ENCODE assay signal across 1 cellular context in the genomic region with DNA sequence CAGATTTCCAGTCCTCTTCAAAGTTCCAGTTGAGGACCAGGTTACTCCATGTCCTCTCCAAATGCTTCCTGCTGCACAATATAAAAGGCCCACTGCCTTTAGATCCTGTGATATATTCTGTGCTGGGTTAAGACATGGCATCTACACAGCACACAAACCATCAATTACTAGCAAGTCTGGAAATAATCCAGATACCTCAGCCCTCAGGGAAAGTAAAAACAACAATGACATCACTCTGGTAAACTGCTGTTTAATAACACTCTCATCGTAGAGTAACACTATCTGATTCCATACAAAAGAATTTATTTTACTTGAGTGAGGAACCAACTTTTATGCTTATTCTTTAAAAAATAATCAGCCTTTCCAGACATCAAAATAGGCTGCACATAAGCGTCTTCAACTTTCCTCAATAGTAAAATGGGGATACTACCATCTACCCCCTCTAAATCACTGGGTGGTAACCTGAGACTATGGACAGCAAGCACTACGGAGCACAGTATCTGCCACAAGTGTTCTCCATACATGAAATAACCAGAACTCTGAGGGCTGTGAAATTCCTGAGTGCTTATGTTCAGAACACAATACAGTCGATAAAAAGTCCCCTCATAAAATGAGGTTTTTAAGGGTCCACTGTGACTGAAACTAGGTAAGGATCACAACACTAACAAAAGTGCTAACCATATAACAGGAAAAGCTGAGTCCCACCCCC.
TF ChIP-seq lines count a peak whose summit lies in the region.

No MANE protein-coding gene starts in this region.

TF ChIP-seq in HEK293, 187 proteins besides CTCF, POLR2A, EP300 and RAD21 (continued from another document and continues in another):
- TF ChIP-seq, protein P1, sequence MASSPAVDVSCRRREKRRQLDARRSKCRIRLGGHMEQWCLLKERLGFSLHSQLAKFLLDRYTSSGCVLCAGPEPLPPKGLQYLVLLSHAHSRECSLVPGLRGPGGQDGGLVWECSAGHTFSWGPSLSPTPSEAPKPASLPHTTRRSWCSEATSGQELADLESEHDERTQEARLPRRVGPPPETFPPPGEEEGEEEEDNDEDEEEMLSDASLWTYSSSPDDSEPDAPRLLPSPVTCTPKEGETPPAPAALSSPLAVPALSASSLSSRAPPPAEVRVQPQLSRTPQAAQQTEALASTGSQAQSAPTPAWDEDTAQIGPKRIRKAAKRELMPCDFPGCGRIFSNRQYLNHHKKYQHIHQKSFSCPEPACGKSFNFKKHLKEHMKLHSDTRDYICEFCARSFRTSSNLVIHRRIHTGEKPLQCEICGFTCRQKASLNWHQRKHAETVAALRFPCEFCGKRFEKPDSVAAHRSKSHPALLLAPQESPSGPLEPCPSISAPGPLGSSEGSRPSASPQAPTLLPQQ (tag by site-specific recombination; IDR thresholded peaks at IDR 0.05), result 0 out of 2 replicates have a peak, but pooled peaks have one; percentile 41
- TF ChIP-seq ZNF311 (tag by site-specific recombination; IDR thresholded peaks at IDR 0.05; ENCODE audit: borderline replicate concordance) (no peak), ZNF426 (tag by site-specific recombination; IDR thresholded peaks at IDR 0.05) (no peak), MEIS1 (CRISPR knock-in tag; IDR thresholded peaks at IDR 0.05; ENCODE audit: borderline replicate concordance) (no peak), KLF7 (tag by site-specific recombination; IDR thresholded peaks at IDR 0.05; ENCODE audit: borderline replicate concordance) (no peak), ZNF114 (tag by site-specific recombination; IDR thresholded peaks at IDR 0.05) (no peak), REPIN1 (tag by site-specific recombination; IDR thresholded peaks at IDR 0.05; ENCODE audit: low read depth) (no peak), EGR2 (tag by site-specific recombination; IDR thresholded peaks at IDR 0.05; ENCODE audit: low read depth) (no peak), ZBTB8A (tag by site-specific recombination; IDR thresholded peaks at IDR 0.05) (peak; percentile 65), KLF10 (tag by site-specific recombination; IDR thresholded peaks at IDR 0.05) (peak; percentile 63; the same call in 1 of the 2 replicates), ZNF394 (tag by site-specific recombination; IDR thresholded peaks at IDR 0.05; ENCODE audit: borderline replicate concordance) (peak; percentile 48; the same call in 1 of the 2 replicates), ZSCAN30 (tag by site-specific recombination; IDR thresholded peaks at IDR 0.05) (0 out of 2 replicates have a peak, but pooled peaks have one; percentile 19), ZNF660 (tag by site-specific recombination; IDR thresholded peaks at IDR 0.05) (no peak), ZNF76 (tag by site-specific recombination; IDR thresholded peaks at IDR 0.05; ENCODE audit: borderline replicate concordance, low read depth) (no peak), ZNF214 (tag by site-specific recombination; IDR thresholded peaks at IDR 0.05; ENCODE audit: borderline replicate concordance) (no peak), ZNF549 (tag by site-specific recombination; IDR thresholded peaks at IDR 0.05) (no peak), ZNF2 (tag by site-specific recombination; IDR thresholded peaks at IDR 0.05) (peak; percentile 53; the same call in 1 of the 2 replicates), HOXD13 (CRISPR knock-in tag; IDR thresholded peaks at IDR 0.05; ENCODE audit: borderline replicate concordance) (no peak), ZNF184 (tag by site-specific recombination; IDR thresholded peaks at IDR 0.05) (0 out of 2 replicates have a peak, but pooled peaks have one; percentile 58), ZNF292 (tag by site-specific recombination; IDR thresholded peaks at IDR 0.05; ENCODE audit: borderline replicate concordance, low read depth) (no peak), ZNF544 (tag by site-specific recombination; IDR thresholded peaks at IDR 0.05) (no peak), ZNF473 (tag by site-specific recombination; IDR thresholded peaks at IDR 0.05) (no peak), GLI4 (tag by site-specific recombination; IDR thresholded peaks at IDR 0.05) (no peak), WT1 (tag by site-specific recombination; IDR thresholded peaks at IDR 0.05) (no peak), ZBTB7A (tag by site-specific recombination; IDR thresholded peaks at IDR 0.05; ENCODE audit: low read depth) (no peak), ZNF302 (tag by site-specific recombination; IDR thresholded peaks at IDR 0.05; ENCODE audit: low read depth) (no peak), ZNF133 (tag by site-specific recombination; IDR thresholded peaks at IDR 0.05) (no peak), ZNF366 (tag by site-specific recombination; conservative IDR thresholded peaks at IDR 0.05) (peak; percentile 81), ZNF324 (tag by site-specific recombination; IDR thresholded peaks at IDR 0.05) (peak; percentile 68; the same call in 1 of the 2 replicates), ZNF501 (tag by site-specific recombination; IDR thresholded peaks at IDR 0.05) (no peak), ZNF221 (tag by site-specific recombination; IDR thresholded peaks at IDR 0.05; ENCODE audit: borderline replicate concordance) (no peak), ZNF423 (tag by site-specific recombination; IDR thresholded peaks at IDR 0.05) (no peak)
- TF ChIP-seq, protein P2, sequence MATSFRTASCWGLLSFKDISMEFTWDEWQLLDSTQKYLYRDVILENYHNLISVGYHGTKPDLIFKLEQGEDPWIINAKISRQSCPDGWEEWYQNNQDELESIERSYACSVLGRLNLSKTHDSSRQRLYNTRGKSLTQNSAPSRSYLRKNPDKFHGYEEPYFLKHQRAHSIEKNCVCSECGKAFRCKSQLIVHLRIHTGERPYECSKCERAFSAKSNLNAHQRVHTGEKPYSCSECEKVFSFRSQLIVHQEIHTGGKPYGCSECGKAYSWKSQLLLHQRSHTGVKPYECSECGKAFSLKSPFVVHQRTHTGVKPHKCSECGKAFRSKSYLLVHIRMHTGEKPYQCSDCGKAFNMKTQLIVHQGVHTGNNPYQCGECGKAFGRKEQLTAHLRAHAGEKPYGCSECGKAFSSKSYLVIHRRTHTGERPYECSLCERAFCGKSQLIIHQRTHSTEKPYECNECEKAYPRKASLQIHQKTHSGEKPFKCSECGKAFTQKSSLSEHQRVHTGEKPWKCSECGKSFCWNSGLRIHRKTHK (tag by site-specific recombination; IDR thresholded peaks at IDR 0.05), result no peak
- TF ChIP-seq, protein P3, sequence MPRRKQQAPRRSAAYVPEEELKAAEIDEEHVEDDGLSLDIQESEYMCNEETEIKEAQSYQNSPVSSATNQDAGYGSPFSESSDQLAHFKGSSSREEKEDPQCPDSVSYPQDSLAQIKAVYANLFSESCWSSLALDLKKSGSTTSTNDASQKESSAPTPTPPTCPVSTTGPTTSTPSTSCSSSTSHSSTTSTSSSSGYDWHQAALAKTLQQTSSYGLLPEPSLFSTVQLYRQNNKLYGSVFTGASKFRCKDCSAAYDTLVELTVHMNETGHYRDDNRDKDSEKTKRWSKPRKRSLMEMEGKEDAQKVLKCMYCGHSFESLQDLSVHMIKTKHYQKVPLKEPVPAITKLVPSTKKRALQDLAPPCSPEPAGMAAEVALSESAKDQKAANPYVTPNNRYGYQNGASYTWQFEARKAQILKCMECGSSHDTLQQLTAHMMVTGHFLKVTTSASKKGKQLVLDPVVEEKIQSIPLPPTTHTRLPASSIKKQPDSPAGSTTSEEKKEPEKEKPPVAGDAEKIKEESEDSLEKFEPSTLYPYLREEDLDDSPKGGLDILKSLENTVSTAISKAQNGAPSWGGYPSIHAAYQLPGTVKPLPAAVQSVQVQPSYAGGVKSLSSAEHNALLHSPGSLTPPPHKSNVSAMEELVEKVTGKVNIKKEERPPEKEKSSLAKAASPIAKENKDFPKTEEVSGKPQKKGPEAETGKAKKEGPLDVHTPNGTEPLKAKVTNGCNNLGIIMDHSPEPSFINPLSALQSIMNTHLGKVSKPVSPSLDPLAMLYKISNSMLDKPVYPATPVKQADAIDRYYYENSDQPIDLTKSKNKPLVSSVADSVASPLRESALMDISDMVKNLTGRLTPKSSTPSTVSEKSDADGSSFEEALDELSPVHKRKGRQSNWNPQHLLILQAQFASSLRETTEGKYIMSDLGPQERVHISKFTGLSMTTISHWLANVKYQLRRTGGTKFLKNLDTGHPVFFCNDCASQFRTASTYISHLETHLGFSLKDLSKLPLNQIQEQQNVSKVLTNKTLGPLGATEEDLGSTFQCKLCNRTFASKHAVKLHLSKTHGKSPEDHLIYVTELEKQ (tag by site-specific recombination; IDR thresholded peaks at IDR 0.05; ENCODE audit: borderline replicate concordance), result 0 out of 2 replicates have a peak, but pooled peaks have one; percentile 24
- TF ChIP-seq, protein P4, sequence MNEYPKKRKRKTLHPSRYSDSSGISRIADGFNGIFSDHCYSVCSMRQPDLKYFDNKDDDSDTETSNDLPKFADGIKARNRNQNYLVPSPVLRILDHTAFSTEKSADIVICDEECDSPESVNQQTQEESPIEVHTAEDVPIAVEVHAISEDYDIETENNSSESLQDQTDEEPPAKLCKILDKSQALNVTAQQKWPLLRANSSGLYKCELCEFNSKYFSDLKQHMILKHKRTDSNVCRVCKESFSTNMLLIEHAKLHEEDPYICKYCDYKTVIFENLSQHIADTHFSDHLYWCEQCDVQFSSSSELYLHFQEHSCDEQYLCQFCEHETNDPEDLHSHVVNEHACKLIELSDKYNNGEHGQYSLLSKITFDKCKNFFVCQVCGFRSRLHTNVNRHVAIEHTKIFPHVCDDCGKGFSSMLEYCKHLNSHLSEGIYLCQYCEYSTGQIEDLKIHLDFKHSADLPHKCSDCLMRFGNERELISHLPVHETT (tag by site-specific recombination; IDR thresholded peaks at IDR 0.05), result peak; percentile 66; the same call in 1 of the 2 replicates
- TF ChIP-seq, protein P5, sequence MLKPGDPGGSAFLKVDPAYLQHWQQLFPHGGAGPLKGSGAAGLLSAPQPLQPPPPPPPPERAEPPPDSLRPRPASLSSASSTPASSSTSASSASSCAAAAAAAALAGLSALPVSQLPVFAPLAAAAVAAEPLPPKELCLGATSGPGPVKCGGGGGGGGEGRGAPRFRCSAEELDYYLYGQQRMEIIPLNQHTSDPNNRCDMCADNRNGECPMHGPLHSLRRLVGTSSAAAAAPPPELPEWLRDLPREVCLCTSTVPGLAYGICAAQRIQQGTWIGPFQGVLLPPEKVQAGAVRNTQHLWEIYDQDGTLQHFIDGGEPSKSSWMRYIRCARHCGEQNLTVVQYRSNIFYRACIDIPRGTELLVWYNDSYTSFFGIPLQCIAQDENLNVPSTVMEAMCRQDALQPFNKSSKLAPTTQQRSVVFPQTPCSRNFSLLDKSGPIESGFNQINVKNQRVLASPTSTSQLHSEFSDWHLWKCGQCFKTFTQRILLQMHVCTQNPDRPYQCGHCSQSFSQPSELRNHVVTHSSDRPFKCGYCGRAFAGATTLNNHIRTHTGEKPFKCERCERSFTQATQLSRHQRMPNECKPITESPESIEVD (tag by site-specific recombination; IDR thresholded peaks at IDR 0.05), result peak; percentile 83
- TF ChIP-seq, protein P6, sequence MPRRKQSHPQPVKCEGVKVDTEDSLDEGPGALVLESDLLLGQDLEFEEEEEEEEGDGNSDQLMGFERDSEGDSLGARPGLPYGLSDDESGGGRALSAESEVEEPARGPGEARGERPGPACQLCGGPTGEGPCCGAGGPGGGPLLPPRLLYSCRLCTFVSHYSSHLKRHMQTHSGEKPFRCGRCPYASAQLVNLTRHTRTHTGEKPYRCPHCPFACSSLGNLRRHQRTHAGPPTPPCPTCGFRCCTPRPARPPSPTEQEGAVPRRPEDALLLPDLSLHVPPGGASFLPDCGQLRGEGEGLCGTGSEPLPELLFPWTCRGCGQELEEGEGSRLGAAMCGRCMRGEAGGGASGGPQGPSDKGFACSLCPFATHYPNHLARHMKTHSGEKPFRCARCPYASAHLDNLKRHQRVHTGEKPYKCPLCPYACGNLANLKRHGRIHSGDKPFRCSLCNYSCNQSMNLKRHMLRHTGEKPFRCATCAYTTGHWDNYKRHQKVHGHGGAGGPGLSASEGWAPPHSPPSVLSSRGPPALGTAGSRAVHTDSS (tag by site-specific recombination; IDR thresholded peaks at IDR 0.05), result no peak
- TF ChIP-seq, protein P7, sequence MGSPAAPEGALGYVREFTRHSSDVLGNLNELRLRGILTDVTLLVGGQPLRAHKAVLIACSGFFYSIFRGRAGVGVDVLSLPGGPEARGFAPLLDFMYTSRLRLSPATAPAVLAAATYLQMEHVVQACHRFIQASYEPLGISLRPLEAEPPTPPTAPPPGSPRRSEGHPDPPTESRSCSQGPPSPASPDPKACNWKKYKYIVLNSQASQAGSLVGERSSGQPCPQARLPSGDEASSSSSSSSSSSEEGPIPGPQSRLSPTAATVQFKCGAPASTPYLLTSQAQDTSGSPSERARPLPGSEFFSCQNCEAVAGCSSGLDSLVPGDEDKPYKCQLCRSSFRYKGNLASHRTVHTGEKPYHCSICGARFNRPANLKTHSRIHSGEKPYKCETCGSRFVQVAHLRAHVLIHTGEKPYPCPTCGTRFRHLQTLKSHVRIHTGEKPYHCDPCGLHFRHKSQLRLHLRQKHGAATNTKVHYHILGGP (tag by site-specific recombination; IDR thresholded peaks at IDR 0.05), result no peak
- TF ChIP-seq, protein P8, sequence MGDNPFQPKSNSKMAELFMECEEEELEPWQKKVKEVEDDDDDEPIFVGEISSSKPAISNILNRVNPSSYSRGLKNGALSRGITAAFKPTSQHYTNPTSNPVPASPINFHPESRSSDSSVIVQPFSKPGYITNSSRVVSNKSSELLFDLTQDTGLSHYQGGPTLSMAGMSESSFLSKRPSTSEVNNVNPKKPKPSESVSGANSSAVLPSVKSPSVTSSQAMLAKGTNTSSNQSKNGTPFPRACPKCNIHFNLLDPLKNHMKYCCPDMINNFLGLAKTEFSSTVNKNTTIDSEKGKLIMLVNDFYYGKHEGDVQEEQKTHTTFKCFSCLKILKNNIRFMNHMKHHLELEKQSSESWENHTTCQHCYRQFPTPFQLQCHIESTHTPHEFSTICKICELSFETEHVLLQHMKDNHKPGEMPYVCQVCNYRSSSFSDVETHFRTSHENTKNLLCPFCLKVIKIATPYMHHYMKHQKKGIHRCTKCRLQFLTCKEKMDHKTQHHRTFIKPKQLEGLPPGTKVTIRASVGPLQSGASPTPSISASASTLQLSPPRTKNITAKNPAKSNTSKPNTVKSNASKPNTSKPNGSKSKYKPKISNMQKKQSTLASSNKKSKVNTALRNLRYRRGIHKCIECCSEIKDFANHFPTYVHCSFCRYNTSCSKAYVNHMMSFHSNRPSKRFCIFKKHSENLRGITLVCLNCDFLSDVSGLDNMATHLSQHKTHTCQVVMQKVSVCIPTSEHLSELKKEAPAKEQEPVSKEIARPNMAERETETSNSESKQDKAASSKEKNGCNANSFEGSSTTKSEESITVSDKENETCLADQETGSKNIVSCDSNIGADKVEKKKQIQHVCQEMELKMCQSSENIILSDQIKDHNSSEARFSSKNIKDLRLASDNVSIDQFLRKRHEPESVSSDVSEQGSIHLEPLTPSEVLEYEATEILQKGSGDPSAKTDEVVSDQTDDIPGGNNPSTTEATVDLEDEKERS (tag by site-specific recombination; IDR thresholded peaks at IDR 0.05), result no peak
- TF ChIP-seq, protein P9, sequence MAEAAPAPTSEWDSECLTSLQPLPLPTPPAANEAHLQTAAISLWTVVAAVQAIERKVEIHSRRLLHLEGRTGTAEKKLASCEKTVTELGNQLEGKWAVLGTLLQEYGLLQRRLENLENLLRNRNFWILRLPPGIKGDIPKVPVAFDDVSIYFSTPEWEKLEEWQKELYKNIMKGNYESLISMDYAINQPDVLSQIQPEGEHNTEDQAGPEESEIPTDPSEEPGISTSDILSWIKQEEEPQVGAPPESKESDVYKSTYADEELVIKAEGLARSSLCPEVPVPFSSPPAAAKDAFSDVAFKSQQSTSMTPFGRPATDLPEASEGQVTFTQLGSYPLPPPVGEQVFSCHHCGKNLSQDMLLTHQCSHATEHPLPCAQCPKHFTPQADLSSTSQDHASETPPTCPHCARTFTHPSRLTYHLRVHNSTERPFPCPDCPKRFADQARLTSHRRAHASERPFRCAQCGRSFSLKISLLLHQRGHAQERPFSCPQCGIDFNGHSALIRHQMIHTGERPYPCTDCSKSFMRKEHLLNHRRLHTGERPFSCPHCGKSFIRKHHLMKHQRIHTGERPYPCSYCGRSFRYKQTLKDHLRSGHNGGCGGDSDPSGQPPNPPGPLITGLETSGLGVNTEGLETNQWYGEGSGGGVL (tag by site-specific recombination; IDR thresholded peaks at IDR 0.05), result 0 out of 2 replicates have a peak, but pooled peaks have one; percentile 34
